Comparison of ENCODE assay signal across 32 cellular contexts in genomic region chr2:16112972-16113560, GRCh38.
"Had no signal": no experiment of that assay in that cellular context is flagged by ENCODE, and none has a peak within 500 bp of the region (broad histone marks: within the 10 kb centered on the region; RNA-seq: fewer than 3 reads in every experiment).

No MANE protein-coding gene starts in this region.

- H3K9me3 Mint-ChIP-seq: activated CD4-positive, alpha-beta memory T cell treated with anti-CD3 and anti-CD28 coated beads for 36 hours; activated CD4-positive, alpha-beta T cell treated with anti-CD3 and anti-CD28 coated beads, Interleukin-2, amount 10 ng/mL, durations not matched to agents 24 days and 14 days; activated T-helper 1 cell treated with anti-CD3 and anti-CD28 coated beads, Interleukin-12 subunit alpha, Interleukin-12 subunit beta, Interleukin-2, Interleukin-4 antibody, amounts not matched to agents 30 ng/mL and 10 ng/mL and 1 ng/mL, durations not matched to agents 14 hours and 24 hours and 36 hours; activated T-helper 2 cell treated with anti-CD3 and anti-CD28 coated beads, Interferon-gamma antibody, Interleukin-2, Interleukin-4, amounts not matched to agents 10 μg/mL and 5 μg/mL and 100 μg/mL, durations not matched to agents 14 hours and 24 hours and 36 hours had no signal

- ATAC-seq: activated CD4-positive, alpha-beta T cell treated with anti-CD3 and anti-CD28 coated beads for 36 hours; activated CD8-positive, alpha-beta memory T cell treated with anti-CD3 and anti-CD28 coated beads, Interleukin-2, amount 10 ng/mL, durations not matched to agents 7 days and 5 days; activated CD8-positive, alpha-beta T cell treated with anti-CD3 and anti-CD28 coated beads, Interleukin-2, amount 10 ng/mL, durations not matched to agents 7 days and 5 days; gastroesophageal sphincter had no signal

- DNase-seq: activated CD4-positive, alpha-beta memory T cell treated with anti-CD3 and anti-CD28 coated beads for 36 hours; activated CD4-positive, alpha-beta T cell treated with anti-CD3 and anti-CD28 coated beads for 36 hours; activated CD4-positive, alpha-beta T cell treated with anti-CD3 and anti-CD28 coated beads, Interleukin-2, amount 10 ng/mL, durations not matched to agents 24 days and 14 days; activated CD4-positive, CD25-positive, alpha-beta regulatory T cell; activated CD4-positive, CD25-positive, alpha-beta regulatory T cell treated with anti-CD3 and anti-CD28 coated beads, Interleukin-2, amount 50 U/mL, for 72 hours; activated CD8-positive, alpha-beta memory T cell treated with anti-CD3 and anti-CD28 coated beads, Interleukin-2, amount 10 ng/mL, durations not matched to agents 7 days and 5 days; activated CD8-positive, alpha-beta memory T cell treated with anti-CD3 and anti-CD28 coated beads, Interleukin-2, amount 50 U/mL, for 4 hours; activated CD8-positive, alpha-beta T cell treated with anti-CD3 and anti-CD28 coated beads, Interleukin-2, amount 10 ng/mL, durations not matched to agents 7 days and 5 days; activated gamma-delta T cell treated with Interleukin-2 at 50 U/mL for 16 hours; activated naive CD4-positive, alpha-beta T cell treated with anti-CD3 and anti-CD28 coated beads, Interleukin-2, amount 50 U/mL, for 16 hours; activated naive CD4-positive, alpha-beta T cell treated with Interleukin-2 at 50 U/mL for 16 hours; activated T-cell treated with anti-CD3 and anti-CD28 coated beads, Interleukin-2, amount 50 U/mL, for 1 hour; activated T-cell treated with anti-CD3 and anti-CD28 coated beads, Interleukin-2, amount 50 U/mL, for 48 hours; amniotic stem cell; anterior cingulate cortex; central memory CD4-positive, alpha-beta T cell; cerebellar nuclear complex; colonic mucosa; effector CD8-positive, alpha-beta T cell; esophagus squamous epithelium; foreskin melanocyte; heart right ventricle; T-helper 2 cell had no signal

- H3K9me3 ChIP-seq: colonic mucosa, esophagus squamous epithelium, gastroesophageal sphincter, heart right ventricle had no signal

- H3K4me3 ChIP-seq: cardiac muscle cell, colonic mucosa, esophagus squamous epithelium, gastroesophageal sphincter, heart right ventricle had no signal

- H3K36me3 Mint-ChIP-seq: activated CD4-positive, alpha-beta memory T cell treated with anti-CD3 and anti-CD28 coated beads for 36 hours; activated CD8-positive, alpha-beta memory T cell treated with anti-CD3 and anti-CD28 coated beads, Interleukin-2, amount 10 ng/mL, durations not matched to agents 7 days and 5 days; activated naive CD8-positive, alpha-beta T cell had no signal

- H3K27ac ChIP-seq: cardiac muscle cell, colonic mucosa, epithelial cell of prostate, esophagus squamous epithelium, gastroesophageal sphincter, heart right ventricle had no signal

- H3K36me3 ChIP-seq: cardiac muscle cell, colonic mucosa, esophagus squamous epithelium, gastroesophageal sphincter, heart right ventricle had no signal

- H3K4me3 Mint-ChIP-seq: activated CD4-positive, alpha-beta memory T cell treated with anti-CD3 and anti-CD28 coated beads for 36 hours; activated CD4-positive, alpha-beta T cell treated with anti-CD3 and anti-CD28 coated beads for 36 hours; activated CD4-positive, alpha-beta T cell treated with anti-CD3 and anti-CD28 coated beads, Interleukin-2, amount 10 ng/mL, durations not matched to agents 24 days and 14 days; activated CD8-positive, alpha-beta memory T cell treated with anti-CD3 and anti-CD28 coated beads, Interleukin-2, amount 10 ng/mL, durations not matched to agents 7 days and 5 days; activated CD8-positive, alpha-beta T cell treated with anti-CD3 and anti-CD28 coated beads, Interleukin-2, amount 10 ng/mL, durations not matched to agents 7 days and 5 days; activated naive CD8-positive, alpha-beta T cell; activated T-helper 1 cell treated with anti-CD3 and anti-CD28 coated beads, Interleukin-12 subunit alpha, Interleukin-12 subunit beta, Interleukin-2, Interleukin-4 antibody, amounts not matched to agents 30 ng/mL and 10 ng/mL and 1 ng/mL, durations not matched to agents 14 hours and 24 hours and 36 hours had no signal

- H3K4me1 Mint-ChIP-seq: activated CD4-positive, alpha-beta T cell treated with anti-CD3 and anti-CD28 coated beads for 36 hours; activated CD4-positive, alpha-beta T cell treated with anti-CD3 and anti-CD28 coated beads, Interleukin-2, amount 10 ng/mL, durations not matched to agents 24 days and 14 days; activated CD8-positive, alpha-beta memory T cell treated with anti-CD3 and anti-CD28 coated beads, Interleukin-2, amount 10 ng/mL, durations not matched to agents 7 days and 5 days had no signal

- H3K4me1 ChIP-seq: colonic mucosa, esophagus squamous epithelium, gastroesophageal sphincter, heart right ventricle had no signal

- H3K27me3 ChIP-seq: cardiac muscle cell, colonic mucosa, esophagus squamous epithelium, gastroesophageal sphincter had no signal

- FAIRE-seq: astrocyte, endometrium, endothelial cell of umbilical vein had no signal

- H3K27ac Mint-ChIP-seq: activated CD4-positive, alpha-beta memory T cell treated with anti-CD3 and anti-CD28 coated beads for 36 hours; activated CD4-positive, alpha-beta T cell treated with anti-CD3 and anti-CD28 coated beads for 36 hours; activated CD4-positive, alpha-beta T cell treated with anti-CD3 and anti-CD28 coated beads, Interleukin-2, amount 10 ng/mL, durations not matched to agents 24 days and 14 days; activated CD8-positive, alpha-beta memory T cell treated with anti-CD3 and anti-CD28 coated beads, Interleukin-2, amount 10 ng/mL, durations not matched to agents 7 days and 5 days; activated CD8-positive, alpha-beta T cell treated with anti-CD3 and anti-CD28 coated beads, Interleukin-2, amount 10 ng/mL, durations not matched to agents 7 days and 5 days; activated naive CD8-positive, alpha-beta T cell; activated T-helper 1 cell treated with anti-CD3 and anti-CD28 coated beads, Interleukin-12 subunit alpha, Interleukin-12 subunit beta, Interleukin-2, Interleukin-4 antibody, amounts not matched to agents 30 ng/mL and 10 ng/mL and 1 ng/mL, durations not matched to agents 14 hours and 24 hours and 36 hours; activated T-helper 2 cell treated with anti-CD3 and anti-CD28 coated beads, Interferon-gamma antibody, Interleukin-2, Interleukin-4, amounts not matched to agents 10 μg/mL and 5 μg/mL and 100 μg/mL, durations not matched to agents 14 hours and 24 hours and 36 hours had no signal

- H3K27me3 Mint-ChIP-seq: activated CD4-positive, alpha-beta memory T cell treated with anti-CD3 and anti-CD28 coated beads for 36 hours; activated CD4-positive, alpha-beta T cell treated with anti-CD3 and anti-CD28 coated beads for 36 hours; activated CD4-positive, alpha-beta T cell treated with anti-CD3 and anti-CD28 coated beads, Interleukin-2, amount 10 ng/mL, durations not matched to agents 24 days and 14 days; activated CD8-positive, alpha-beta memory T cell treated with anti-CD3 and anti-CD28 coated beads, Interleukin-2, amount 10 ng/mL, durations not matched to agents 7 days and 5 days; activated naive CD8-positive, alpha-beta T cell had no signal
